Comparison of ENCODE assay signal across 10 cellular contexts in genomic region chr14:90522585-90523191, GRCh38.
A peak's percentile ranks its signal among the peaks of the same experiment; 100 is the strongest.
DNase-seq lines count a peak whose midpoint lies in the region; ATAC-seq and TF ChIP-seq lines count a peak whose summit lies in the region.
"Had no signal": no experiment of that assay in that cellular context is flagged by ENCODE, and none has a peak within 500 bp of the region (broad histone marks: within the 10 kb centered on the region; RNA-seq: fewer than 3 reads in every experiment).

No MANE protein-coding gene starts in this region.

- H3K9me3 Mint-ChIP-seq in brain (peaks cover 0 to 18% (median 11%) of the 10 kb centered on the region in 5 experiments), HFFc6 (no peaks in the 10 kb centered on the region)
- peaks cover 7% of the 10 kb centered on the region for H3K9me3 Mint-ChIP-seq in CD4-positive, alpha-beta T cell

- DNase-seq in COR-L47 (lab: John Stamatoyannopoulos, UW) (peak; percentile 100), NCI-H2171 treated with DMSO at 0.1 percent for 48 hours (lab: John Stamatoyannopoulos, UW) (peak; percentile 94), HFFc6 (no peak), KG1 (lab: John Stamatoyannopoulos, UW) (no peak)
- DNase-seq in CD4-positive, alpha-beta T cell: no peak
- no peak for DNase-seq in stimulated activated CD4-positive, alpha-beta T cell treated with anti-CD3 and anti-CD28 coated beads, Interleukin-4, amount 100 ng/mL, for 24 hours
- DNase-seq: activated CD4-positive, alpha-beta T cell treated with anti-CD3 and anti-CD28 coated beads, Interleukin-2, amount 50 U/mL, for 48 hours; DND-41 had no signal

- H3K27ac Mint-ChIP-seq in brain (peak overlapping the region; percentile 72 to 94 (median 83)), HFFc6 (no peak overlapping the region)
- H3K27ac Mint-ChIP-seq in CD4-positive, alpha-beta T cell: no peak overlapping the region

- H3K4me3 ChIP-seq in mucosa of stomach (ENCODE audit: low read length): no peak overlapping the region

- H3K9me3 ChIP-seq in mucosa of stomach (ENCODE audit: control insufficient read depth, low read length): no peaks in the 10 kb centered on the region
- H3K9me3 ChIP-seq in CD4-positive, alpha-beta T cell (ENCODE audit: control insufficient read depth, low read length): peaks cover 5% of the 10 kb centered on the region

- CTCF ChIA-PET in CD4-positive, alpha-beta T cell (lab: Charles Lee): no interaction called here

- H3K27me3 Mint-ChIP-seq in brain (peaks cover 9% of the 10 kb centered on the region), HFFc6 (ENCODE audit: insufficient read depth) (peaks cover 10% of the 10 kb centered on the region)
- H3K27me3 Mint-ChIP-seq in CD4-positive, alpha-beta T cell: no peaks in the 10 kb centered on the region

- intact Hi-C loops in CD4-positive, alpha-beta T cell (cut with DNase I, micrococcal nuclease): no loop called here

- POLR2A ChIA-PET in CD4-positive, alpha-beta T cell (lab: Charles Lee): no interaction called here

- no peaks in the 10 kb centered on the region for H3K36me3 Mint-ChIP-seq in brain
- H3K36me3 Mint-ChIP-seq in HFFc6 (ENCODE audit: low read depth): no peaks in the 10 kb centered on the region
- H3K36me3 Mint-ChIP-seq in CD4-positive, alpha-beta T cell (ENCODE audit: low read depth): no peaks in the 10 kb centered on the region

- H3K9ac ChIP-seq in mucosa of stomach (ENCODE audit: low read length): peak overlapping the region; percentile 25

- H3K4me1 Mint-ChIP-seq in brain (peaks cover 48% of the 10 kb centered on the region), HFFc6 (ENCODE audit: low read depth) (peaks cover 13% of the 10 kb centered on the region)
- no peaks in the 10 kb centered on the region for H3K4me1 Mint-ChIP-seq in CD4-positive, alpha-beta T cell (ENCODE audit: low read depth)

- H3K4me3 Mint-ChIP-seq in brain (peak overlapping the region in 4 of 5 experiments; percentile 25 to 39 (median 28)), HFFc6 (no peak overlapping the region)
- no peak overlapping the region for H3K4me3 Mint-ChIP-seq in CD4-positive, alpha-beta T cell

- ATAC-seq in CD4-positive, alpha-beta T cell (ENCODE audit: poor library complexity): no peak

- no peaks in the 10 kb centered on the region for H3K27me3 ChIP-seq in mucosa of stomach (ENCODE audit: control insufficient read depth, insufficient read depth, low read length)
- no peaks in the 10 kb centered on the region for H3K27me3 ChIP-seq in CD4-positive, alpha-beta T cell (ENCODE audit: control insufficient read depth, insufficient read depth, low read length)

- H3K27ac ChIP-seq in CD4-positive, alpha-beta T cell (ENCODE audit: low read depth, low read length): no peak overlapping the region

- H3K4me1 ChIP-seq in mucosa of stomach (ENCODE audit: control insufficient read depth, insufficient read depth, low read length): peaks cover 21% of the 10 kb centered on the region

- no peak for TF ChIP-seq CTCF in brain (conservative IDR thresholded peaks at IDR 0.05)
- no peak for TF ChIP-seq CTCF in HFFc6 (IDR thresholded peaks at IDR 0.05)
- TF ChIP-seq CTCF in CD4-positive, alpha-beta T cell (IDR thresholded peaks at IDR 0.05): no peak

- no peaks in the 10 kb centered on the region for H3K36me3 ChIP-seq in mucosa of stomach (ENCODE audit: control insufficient read depth, insufficient read depth, low read length)

Comparison
In these comparisons a context has a peak if more than half of its experiments do, and no peak if none do; other contexts are left out.
1. DNase-seq: peak in COR-L47 (single experiment) and NCI-H2171 treated with DMSO at 0.1 percent for 48 hours (single experiment); none in HFFc6 (single experiment), KG1 (single experiment), CD4-positive, alpha-beta T cell (0 of 10) and stimulated activated CD4-positive, alpha-beta T cell treated with anti-CD3 and anti-CD28 coated beads, Interleukin-4, amount 100 ng/mL, for 24 hours (single experiment).
2. H3K27ac Mint-ChIP-seq: peak in brain (5 of 5); none in HFFc6 (single experiment) and CD4-positive, alpha-beta T cell (single experiment).
3. H3K4me3 Mint-ChIP-seq: peak in brain (4 of 5); none in HFFc6 (single experiment) and CD4-positive, alpha-beta T cell (single experiment).